24 cellular contexts compared by ENCODE assay signal in the genomic region with DNA sequence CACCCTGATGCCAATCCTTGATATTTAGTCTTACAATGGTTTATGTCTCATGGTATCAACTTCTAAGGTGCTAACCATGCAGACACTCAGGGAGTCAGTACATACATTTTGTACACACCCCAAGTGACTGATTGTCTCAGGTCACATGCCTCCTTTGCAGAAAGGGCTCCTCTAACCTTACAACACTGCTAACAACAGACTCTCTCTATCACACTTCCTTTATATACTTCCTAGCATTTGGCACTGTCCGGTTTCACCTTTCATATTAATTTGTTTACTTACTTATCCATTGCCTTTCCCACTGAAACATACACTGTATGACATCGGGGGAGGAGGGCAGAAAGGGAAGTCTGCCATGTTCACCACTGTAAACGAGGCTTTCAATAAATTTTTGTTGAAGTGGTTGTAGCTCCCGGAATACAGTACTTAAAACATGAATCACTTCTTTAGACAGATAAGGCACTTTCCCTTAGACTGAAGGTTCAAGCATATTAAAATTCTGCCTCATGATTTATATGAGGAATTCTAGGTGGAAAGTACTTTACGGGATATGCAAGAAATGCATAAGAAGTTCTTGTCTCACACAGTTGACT. TPM values are rescaled to one million over a fixed set of nuclear protein-coding genes. Genes with fewer than 3 reads are reported as not detected.
A peak's percentile ranks its signal among the peaks of the same experiment; 100 is the strongest.
DNase-seq lines count a peak whose midpoint lies in the region; FAIRE-seq and TF ChIP-seq lines count a peak whose summit lies in the region.
"Had no signal": no experiment of that assay in that cellular context is flagged by ENCODE, and none has a peak within 500 bp of the region (broad histone marks: within the 10 kb centered on the region; RNA-seq: fewer than 3 reads in every experiment).

No MANE protein-coding gene starts in this region.

- H3K4me3 Mint-ChIP-seq in mesothelial cell of epicardium: no peak overlapping the region
- H3K4me3 Mint-ChIP-seq: HFFc6, neural crest cell had no signal

- H3K36me3 Mint-ChIP-seq in mesothelial cell of epicardium: peaks cover 5% of the 10 kb centered on the region

- intact Hi-C loops in OCI-LY7 (cut with micrococcal nuclease; ENCODE audit: unreplicated experiment): no loop called here

- no peaks in the 10 kb centered on the region for H3K9me2 ChIP-seq in OCI-LY7 (ENCODE audit: insufficient read depth, low read length)

- H4K20me1 ChIP-seq in OCI-LY7 (ENCODE audit: insufficient read depth, low read length) (no peaks in the 10 kb centered on the region), keratinocyte (ENCODE audit: control insufficient read depth, extremely low read depth, insufficient read depth, low read length) (no peaks in the 10 kb centered on the region)

- H3K27ac ChIP-seq in 22Rv1 (peak overlapping the region; percentile 32; the same call in 1 of the 2 replicates), OCI-LY7 (ENCODE audit: low read depth, low read length, poor library complexity, severe bottlenecking) (peak overlapping the region; percentile 21), keratinocyte (ENCODE audit: control insufficient read depth, insufficient read depth, low read length) (no peak overlapping the region)
- H3K27ac ChIP-seq: dorsolateral prefrontal cortex, epithelial cell of prostate, KMS-11, upper lobe of left lung had no signal

- POLR2A ChIA-PET in OCI-LY7 (lab: Charles Lee): interaction anchor here (1.5 kb wide), 1 partner anchor 25 kb away, joined by 4 read pairs; no protein-coding TSS in a partner anchor

- dilution Hi-C loops in keratinocyte (cut with MboI; ENCODE audit: extremely low pct_ligation_motif_present, low sequenced_read_pairs): no loop called here

- no peak overlapping the region for H3K27ac Mint-ChIP-seq in mesothelial cell of epicardium
- H3K27ac Mint-ChIP-seq: HFFc6 had no signal

- H3K9me3 Mint-ChIP-seq in mesothelial cell of epicardium: peaks cover 7% of the 10 kb centered on the region

- DNase-seq in D721Med (ENCODE audit: insufficient read length, low spot score) (no peak), OCI-LY7 (ENCODE audit: low spot score) (no peak), keratinocyte (ENCODE audit: low read depth, low spot score) (no peak), amniotic stem cell (lab: John Stamatoyannopoulos, UW) (no peak), mesothelial cell of epicardium (ENCODE audit: low spot score in 2 of 2, unreplicated experiment in 2 of 2) (no peak), germinal center (ENCODE audit: low spot score) (no peak)
- DNase-seq: activated CD4-positive, alpha-beta T cell treated with anti-CD3 and anti-CD28 coated beads, Interleukin-2, amount 50 U/mL, for 4 hours; activated CD8-positive, alpha-beta memory T cell treated with anti-CD3 and anti-CD28 coated beads, Interleukin-2, amount 50 U/mL, for 48 hours; anterior cingulate cortex; DMS79 treated with DMSO at 0.1 percent for 48 hours; dorsolateral prefrontal cortex; HFFc6; midbrain; NCI-H1092 treated with DMSO at 0.1 percent for 48 hours; NCI-H2081; NCI-H510A treated with DMSO at 0.1 percent for 48 hours; posterior cingulate gyrus; stimulated activated CD4-positive, alpha-beta T cell treated with anti-CD3 and anti-CD28 coated beads, Interleukin-15, amount 100 ng/mL, for 24 hours; upper lobe of left lung had no signal

- H2AFZ ChIP-seq in OCI-LY7 (ENCODE audit: low read length) (no peak overlapping the region), keratinocyte (ENCODE audit: control insufficient read depth, low read length) (no peak overlapping the region)

- H3K9me1 ChIP-seq in keratinocyte (ENCODE audit: control insufficient read depth, extremely low read depth, insufficient read depth, low read length): no peaks in the 10 kb centered on the region

- TF ChIP-seq CTCF in 22Rv1 (IDR thresholded peaks at IDR 0.05): no peak
- no peak for TF ChIP-seq CTCF in D721Med (IDR thresholded peaks at IDR 0.05; ENCODE audit: insufficient read depth, missing control alignments)
- no peak for TF ChIP-seq CTCF in OCI-LY7 (conservative IDR thresholded peaks at IDR 0.05; ENCODE audit: low read length)
- TF ChIP-seq CTCF in keratinocyte (optimal IDR thresholded peaks at IDR 0.05 in 1 of 3, IDR thresholded peaks at IDR 0.05 in 1 of 3, conservative IDR thresholded peaks at IDR 0.05 in 1 of 3; ENCODE audit: extremely low read depth in 1 of 3, insufficient read depth in 2 of 3, low read length in 3 of 3): no peak
- TF ChIP-seq CTCF in mesothelial cell of epicardium (IDR thresholded peaks at IDR 0.05; ENCODE audit: unreplicated experiment): no peak

- BruUV-seq in OCI-LY7 (replicated peaks; lab: Mats Ljungman, UMichigan): no TSS peak

- 0 out of 2 replicates have a peak, but pooled peaks cover 6% of the 10 kb centered on the region for H3K9me3 ChIP-seq in OCI-LY7 (ENCODE audit: low read length)
- no peaks in the 10 kb centered on the region for H3K9me3 ChIP-seq in keratinocyte (ENCODE audit: control insufficient read depth, low read depth, low read length)
- H3K9me3 ChIP-seq: upper lobe of left lung had no signal

- H3K9ac ChIP-seq in keratinocyte (ENCODE audit: control insufficient read depth, extremely low read depth, insufficient read depth, low read length): no peak overlapping the region
- H3K9ac ChIP-seq: KMS-11 had no signal

- no peak overlapping the region for H3K4me3 ChIP-seq in OCI-LY7 (ENCODE audit: low read depth, low read length, poor library complexity, severe bottlenecking)
- no peak overlapping the region for H3K4me3 ChIP-seq in keratinocyte (ENCODE audit: control insufficient read depth in 2 of 3, extremely low read depth in 1 of 3, insufficient read depth in 2 of 3, low read depth in 1 of 3, low read length in 3 of 3)
- H3K4me3 ChIP-seq: dorsolateral prefrontal cortex, upper lobe of left lung had no signal

- H3K4me2 ChIP-seq in OCI-LY7 (ENCODE audit: low read length): no peak overlapping the region
- H3K4me2 ChIP-seq in keratinocyte (ENCODE audit: control insufficient read depth, extremely low read depth, insufficient read depth, low read depth, low read length): no peak overlapping the region
- H3K4me2 ChIP-seq: KMS-11 had no signal

- peak; percentile 51 for FAIRE-seq in D721Med (lab: Jason Lieb, UNC)
- FAIRE-seq in keratinocyte (lab: Jason Lieb, UNC): peak; percentile 9
- FAIRE-seq: GM19239 had no signal

- H3K79me2 ChIP-seq in OCI-LY7 (ENCODE audit: insufficient read depth, low read depth, low read length) (peaks cover 91% of the 10 kb centered on the region), keratinocyte (ENCODE audit: control insufficient read depth, insufficient read depth, low read length) (peaks cover 25% of the 10 kb centered on the region)

- CTCF ChIA-PET in OCI-LY7 (lab: Charles Lee; ENCODE audit: unreplicated experiment): no interaction called here

- no peaks in the 10 kb centered on the region for H3K27me3 Mint-ChIP-seq in mesothelial cell of epicardium (ENCODE audit: low read depth)

- H3K36me3 ChIP-seq in OCI-LY7 (ENCODE audit: insufficient read depth, low read length) (peaks cover 65% of the 10 kb centered on the region), keratinocyte (ENCODE audit: control insufficient read depth in 2 of 2, extremely low read depth in 1 of 2, insufficient read depth in 2 of 2, low read length in 2 of 2) (no peaks in the 10 kb centered on the region)
- H3K36me3 ChIP-seq: upper lobe of left lung had no signal

- no peaks in the 10 kb centered on the region for H3K27me3 ChIP-seq in keratinocyte (ENCODE audit: control insufficient read depth, extremely low read depth, insufficient read depth, low read length)
- H3K27me3 ChIP-seq: dorsolateral prefrontal cortex, upper lobe of left lung had no signal

- H3K4me1 ChIP-seq in OCI-LY7 (ENCODE audit: insufficient read depth, low read length, poor library complexity, severe bottlenecking): peaks cover 68% of the 10 kb centered on the region
- peaks cover 11% of the 10 kb centered on the region for H3K4me1 ChIP-seq in keratinocyte (ENCODE audit: control insufficient read depth, extremely low read depth, insufficient read depth, low read length)
- H3K4me1 ChIP-seq: upper lobe of left lung had no signal

- H3K4me1 Mint-ChIP-seq in mesothelial cell of epicardium: peaks cover 4% of the 10 kb centered on the region
- H3K4me1 Mint-ChIP-seq: neural crest cell had no signal

RNA-seq across cellular contexts. Expression of gene EMB, which starts 20.6 kb away (rescaled TPM):
- total RNA-seq in OCI-LY7 (2014; rRNA removed; shearing (Covaris generic)): 75.7 and 78.9 TPM in 2 replicates
- total RNA-seq in OCI-LY7 (2022): 125 and 141 TPM in 2 replicates
- polyA plus RNA-seq in keratinocyte: 41.6 to 68.8 TPM (median 45.6 TPM) in 3 replicates
- polyA plus RNA-seq in keratinocyte (2011; ENCODE audit: low read depth): 53.4 TPM
- polyA plus RNA-seq in keratinocyte (2011; cell fraction: cytosol; rRNA removed): 30.9 and 64.9 TPM in 2 replicates
- polyA plus RNA-seq in keratinocyte (2011; cell fraction: nucleus; rRNA removed): 41.1 and 52.3 TPM in 2 replicates
- polyA plus RNA-seq in keratinocyte (2012; ENCODE audit: low replicate concordance): 22.6 and 43.4 TPM in 2 replicates
- polyA minus RNA-seq in keratinocyte: 9.5 to 58.6 TPM (median 22.2 TPM) in 3 replicates
- 50.6 TPM for polyA minus RNA-seq in keratinocyte (2011; cell fraction: cytosol; rRNA and poly(A)+ RNA removed)
- 29.0 and 46.0 TPM in 2 replicates for polyA minus RNA-seq in keratinocyte (2011; cell fraction: nucleus; rRNA and poly(A)+ RNA removed)
- 15.7 to 18.4 TPM (median 17.7 TPM) in 3 replicates for total RNA-seq in mesothelial cell of epicardium
- total RNA-seq: HFFc6 had no signal
